Comparison of ENCODE assay signal across 8 cellular contexts in genomic region chr2:113603467-113604084, GRCh38. TPM values are rescaled to one million over a fixed set of nuclear protein-coding genes. Genes with fewer than 3 reads are reported as not detected.
DNase-seq lines count a peak whose midpoint lies in the region; ATAC-seq and TF ChIP-seq lines count a peak whose summit lies in the region.
"Not testable (repeated sequence)": the region's sequence is repeated elsewhere in the genome, so short reads cannot be mapped to it uniquely, and the experiment has no call there.

No MANE protein-coding gene starts in this region.

- H3K9me3 ChIP-seq in trophoblast cell (ENCODE audit: insufficient read depth, low read depth, low read length) = peaks cover 11% of the 10 kb centered on the region

- H3K79me2 ChIP-seq in trophoblast cell (ENCODE audit: control insufficient read depth, insufficient read depth, low read length, poor library complexity) = not testable (repeated sequence)

- not testable (repeated sequence) for H3K36me3 Mint-ChIP-seq in activated CD4-positive, alpha-beta T cell treated with anti-CD3 and anti-CD28 coated beads, Interleukin-2, amount 10 ng/mL, durations not matched to agents 24 days and 14 days (ENCODE audit: low read depth); stimulated activated naive CD8-positive, alpha-beta T cell treated with anti-CD3 and anti-CD28 coated beads, Interleukin-15, Interleukin-2, amounts not matched to agents 100 ng/mL and 50 ng/mL, for 24 hours (ENCODE audit: low read depth)

- peak overlapping the region; percentile 74 to 75 for H3K4me3 ChIP-seq in cardiac fibroblast (replicated peaks in 1 of 2; ENCODE audit: low read depth in 2 of 2, low read length in 2 of 2)
- H3K4me3 ChIP-seq in trophoblast cell (ENCODE audit: low read depth, low read length) = not testable (repeated sequence)

- H3K4me3 Mint-ChIP-seq in activated CD4-positive, alpha-beta T cell treated with anti-CD3 and anti-CD28 coated beads, Interleukin-2, amount 10 ng/mL, durations not matched to agents 24 days and 14 days = peak overlapping the region; percentile 90
- peak overlapping the region; percentile 87 for H3K4me3 Mint-ChIP-seq in stimulated activated naive CD8-positive, alpha-beta T cell treated with anti-CD3 and anti-CD28 coated beads, Interleukin-15, Interleukin-2, amounts not matched to agents 100 ng/mL and 50 ng/mL, for 24 hours

- H2AK5ac ChIP-seq in trophoblast cell (ENCODE audit: low read length) = not testable (repeated sequence)

- peak; percentile 78 for ATAC-seq in GM21786 (IDR thresholded peaks at IDR 0.05; ENCODE audit: unreplicated experiment)

- not testable (repeated sequence) for H3K27me3 Mint-ChIP-seq in activated CD4-positive, alpha-beta T cell treated with anti-CD3 and anti-CD28 coated beads, Interleukin-2, amount 10 ng/mL, durations not matched to agents 24 days and 14 days; stimulated activated naive CD8-positive, alpha-beta T cell treated with anti-CD3 and anti-CD28 coated beads, Interleukin-15, Interleukin-2, amounts not matched to agents 100 ng/mL and 50 ng/mL, for 24 hours

- not testable (repeated sequence) for H3K4me1 ChIP-seq in trophoblast cell (ENCODE audit: control insufficient read depth in 1 of 2, insufficient read depth in 2 of 2, low read length in 2 of 2)

- H3K9ac ChIP-seq in trophoblast cell (ENCODE audit: low read length) = not testable (repeated sequence)

- not testable (repeated sequence) for H2AFZ ChIP-seq in trophoblast cell (ENCODE audit: insufficient read depth, low read length, poor library complexity)

- intact Hi-C loops in activated CD4-positive, alpha-beta T cell treated with anti-CD3 and anti-CD28 coated beads, Interleukin-2, amount 10 ng/mL, durations not matched to agents 24 days and 14 days (cut with micrococcal nuclease) = loop anchor here (5.0 kb wide), 1 partner anchor 154 kb away; the partner anchor contains the start of gene SLC35F5

- TF ChIP-seq CTCF in cardiac fibroblast (IDR thresholded peaks at IDR 0.05; ENCODE audit: low read depth, low read length) = not testable (repeated sequence)

- not testable (repeated sequence) for H3K18ac ChIP-seq in trophoblast cell (ENCODE audit: low read length)

- not testable (repeated sequence) for H4K8ac ChIP-seq in trophoblast cell (ENCODE audit: low read depth, low read length)

- peak overlapping the region; percentile 93 for H3K27ac Mint-ChIP-seq in activated CD4-positive, alpha-beta T cell treated with anti-CD3 and anti-CD28 coated beads, Interleukin-2, amount 10 ng/mL, durations not matched to agents 24 days and 14 days
- peak overlapping the region; percentile 94 for H3K27ac Mint-ChIP-seq in stimulated activated naive CD8-positive, alpha-beta T cell treated with anti-CD3 and anti-CD28 coated beads, Interleukin-15, Interleukin-2, amounts not matched to agents 100 ng/mL and 50 ng/mL, for 24 hours

- not testable (repeated sequence) for H3K27me3 ChIP-seq in trophoblast cell (ENCODE audit: insufficient read depth, low read length)

- in situ Hi-C loops in G401 (cut with HindIII; ENCODE audit: low sequenced_read_pairs) = not testable (repeated sequence)

- not testable (repeated sequence) for H2BK12ac ChIP-seq in trophoblast cell (ENCODE audit: low read length)

- H4K12ac ChIP-seq in trophoblast cell (ENCODE audit: low read depth, low read length) = not testable (repeated sequence)

- not testable (repeated sequence) for H3K14ac ChIP-seq in trophoblast cell (ENCODE audit: low read length)

- H3K4ac ChIP-seq in trophoblast cell (ENCODE audit: low read depth, low read length) = not testable (repeated sequence)

- not testable (repeated sequence) for H3K23ac ChIP-seq in trophoblast cell (ENCODE audit: low read length)

- H4K91ac ChIP-seq in trophoblast cell (ENCODE audit: low read depth, low read length) = not testable (repeated sequence)

- H2BK5ac ChIP-seq in trophoblast cell (ENCODE audit: low read depth, low read length, poor library complexity) = not testable (repeated sequence)

- no CpG with 5 or more reads among the region's 84 CpGs for WGBS in trophoblast cell (ENCODE audit: extremely low coverage, insufficient coverage, insufficient read length)

- H3K79me1 ChIP-seq in trophoblast cell (ENCODE audit: low read length) = not testable (repeated sequence)

- H3K27ac ChIP-seq in trophoblast cell (ENCODE audit: low read depth, low read length) = not testable (repeated sequence)

- H3K36me3 ChIP-seq in trophoblast cell (ENCODE audit: control insufficient read depth in 1 of 2, insufficient read depth in 2 of 2, low read length in 2 of 2) = not testable (repeated sequence)

- not testable (repeated sequence) for H3K4me1 Mint-ChIP-seq in activated CD4-positive, alpha-beta T cell treated with anti-CD3 and anti-CD28 coated beads, Interleukin-2, amount 10 ng/mL, durations not matched to agents 24 days and 14 days
- peaks cover 11% of the 10 kb centered on the region for H3K4me1 Mint-ChIP-seq in stimulated activated naive CD8-positive, alpha-beta T cell treated with anti-CD3 and anti-CD28 coated beads, Interleukin-15, Interleukin-2, amounts not matched to agents 100 ng/mL and 50 ng/mL, for 24 hours (ENCODE audit: low read depth)

- H3K9me3 Mint-ChIP-seq in activated CD4-positive, alpha-beta T cell treated with anti-CD3 and anti-CD28 coated beads, Interleukin-2, amount 10 ng/mL, durations not matched to agents 24 days and 14 days; stimulated activated naive CD8-positive, alpha-beta T cell treated with anti-CD3 and anti-CD28 coated beads, Interleukin-15, Interleukin-2, amounts not matched to agents 100 ng/mL and 50 ng/mL, for 24 hours: not testable (repeated sequence)

- H3K4me2 ChIP-seq in trophoblast cell (ENCODE audit: low read length) = not testable (repeated sequence)

- DNase-seq in G401 (ENCODE audit: low spot score) = peak; percentile 82
- DNase-seq in HuH-7 (ENCODE audit: low spot score) = peak; percentile 61
- DNase-seq in activated CD4-positive, alpha-beta T cell treated with anti-CD3 and anti-CD28 coated beads, Interleukin-2, amount 10 ng/mL, durations not matched to agents 24 days and 14 days = peak; percentile 93
- DNase-seq in cardiac fibroblast (ENCODE audit: low read depth in 2 of 2) = peak; percentile 90 to 96
- DNase-seq in hepatic stellate cell (ENCODE audit: low spot score) = peak; percentile 50
- peak; percentile 79 to 94 for DNase-seq in trophoblast cell

- H2BK120ac ChIP-seq in trophoblast cell (ENCODE audit: insufficient read depth, low read length, poor library complexity) = not testable (repeated sequence)

RNA-seq across cellular contexts. Expression of gene RABL2A, which starts 23.5 kb away (rescaled TPM):
- total RNA-seq in G401 (2014; rRNA removed; shearing (Covaris generic)) = 5.5 and 11.8 TPM in 2 replicates
- total RNA-seq in activated CD4-positive, alpha-beta T cell treated with anti-CD3 and anti-CD28 coated beads, Interleukin-2, amount 10 ng/mL, durations not matched to agents 24 days and 14 days = 21.6 and 23.5 TPM in 2 replicates
- polyA plus RNA-seq in trophoblast cell (2013) = 9.0 and 9.4 TPM in 2 replicates
